18 cellular contexts compared by ENCODE assay signal in genomic region chr1:7698666-7699065, GRCh38.
"Had no signal": no experiment of that assay in that cellular context is flagged by ENCODE, and none has a peak within 500 bp of the region (broad histone marks: within the 10 kb centered on the region; RNA-seq: fewer than 3 reads in every experiment).

No MANE protein-coding gene starts in this region.

- H3K9me3 Mint-ChIP-seq: activated T-cell treated with anti-CD3 and anti-CD28 coated beads, Interleukin-2, amount 50 U/mL, for 4 hours had no signal

- H3K4me3 Mint-ChIP-seq: activated naive CD8-positive, alpha-beta T cell treated with anti-CD3 and anti-CD28 coated beads, Interleukin-2, amount 10 ng/mL, durations not matched to agents 7 days and 5 days; activated T-cell treated with anti-CD3 and anti-CD28 coated beads, Interleukin-2, amount 50 U/mL, for 4 hours; naive thymus-derived CD4-positive, alpha-beta T cell; T-helper 1 cell treated with Interleukin-12 subunit alpha and Interleukin-12 subunit beta and Interleukin-4 antibody, amounts not matched to agents 30 μg/mL and 1 μg/mL, for 36 hours had no signal

- H3K27ac ChIP-seq: cardiac muscle cell, stomach, suprapubic skin, tibial nerve had no signal

- H3K36me3 ChIP-seq: cardiac muscle cell, stomach, suprapubic skin, tibial nerve had no signal

- DNase-seq: activated CD8-positive, alpha-beta memory T cell treated with anti-CD3 and anti-CD28 coated beads, Interleukin-2, amount 50 U/mL, for 48 hours; activated naive CD4-positive, alpha-beta T cell treated with Interleukin-2 at 50 U/mL for 16 hours; activated naive CD8-positive, alpha-beta T cell treated with anti-CD3 and anti-CD28 coated beads, Interleukin-2, amount 10 ng/mL, durations not matched to agents 7 days and 5 days; activated T-cell treated with anti-CD3 and anti-CD28 coated beads, Interleukin-2, amount 50 U/mL, for 4 hours; amygdala; erythroblast; foreskin fibroblast; left colon; mesendoderm; naive thymus-derived CD4-positive, alpha-beta T cell; stimulated activated CD4-positive, alpha-beta T cell treated with anti-CD3 and anti-CD28 coated beads, Interleukin-12 subunit alpha, Interleukin-12 subunit beta, amount 100 ng/mL, for 4 hours; stimulated activated CD4-positive, alpha-beta T cell treated with anti-CD3 and anti-CD28 coated beads, Interleukin-4, amount 100 ng/mL, for 4 hours; stomach had no signal

- H3K27ac Mint-ChIP-seq: activated naive CD8-positive, alpha-beta T cell treated with anti-CD3 and anti-CD28 coated beads, Interleukin-2, amount 10 ng/mL, durations not matched to agents 7 days and 5 days; progenitor cell of endocrine pancreas; T-helper 1 cell treated with Interleukin-12 subunit alpha and Interleukin-12 subunit beta and Interleukin-4 antibody, amounts not matched to agents 30 μg/mL and 1 μg/mL, for 36 hours had no signal

- H3K9me3 ChIP-seq: suprapubic skin had no signal

- H3K27me3 ChIP-seq: suprapubic skin had no signal

- ATAC-seq: activated T-cell treated with anti-CD3 and anti-CD28 coated beads, Interleukin-2, amount 50 U/mL, for 4 hours; left colon; naive thymus-derived CD4-positive, alpha-beta T cell had no signal

- H3K4me3 ChIP-seq: cardiac muscle cell, stomach, suprapubic skin, tibial nerve had no signal
